Comparison of ENCODE assay signal across 12 cellular contexts in genomic region chr6:22029169-22029568, GRCh38.
DNase-seq lines count a peak whose midpoint lies in the region; ATAC-seq, FAIRE-seq and TF ChIP-seq lines count a peak whose summit lies in the region.
"Had no signal": no experiment of that assay in that cellular context is flagged by ENCODE, and none has a peak within 500 bp of the region (broad histone marks: within the 10 kb centered on the region; RNA-seq: fewer than 3 reads in every experiment).

No MANE protein-coding gene starts in this region.

- intact Hi-C loops in ascending aorta (cut with DNase I) (no loop called here), left lung (cut with DNase I) (no loop called here), tibial artery (cut with DNase I; ENCODE audit: low total_unique reads) (no loop called here)

- FAIRE-seq in GM12892 (lab: Jason Lieb, UNC): no peak

- ATAC-seq in left lung: peak; percentile 10
- ATAC-seq in HG02981 (IDR thresholded peaks at IDR 0.05; ENCODE audit: unreplicated experiment): no peak

- H3K27me3 ChIP-seq in ascending aorta: no peaks in the 10 kb centered on the region
- H3K27me3 ChIP-seq in left lung: no peaks in the 10 kb centered on the region
- no peaks in the 10 kb centered on the region for H3K27me3 ChIP-seq in tibial artery

- H3K27ac ChIP-seq in ascending aorta (peak overlapping the region; percentile 6 to 16), left lung (peak overlapping the region in 1 of 2 donors; percentile 72), tibial artery (peak overlapping the region; percentile 18 to 19)

- no peak for DNase-seq in GM12892 (ENCODE audit: insufficient read length)
- no peak for DNase-seq in ascending aorta (ENCODE audit: low spot score in 2 of 2)
- no peak for DNase-seq in left lung
- DNase-seq in tibial artery: no peak
- no peak for DNase-seq in NCI-H1694 (lab: John Stamatoyannopoulos, UW)
- DNase-seq in 8988T: no peak
- DNase-seq: activated CD4-positive, CD25-positive, alpha-beta regulatory T cell treated with anti-CD3 and anti-CD28 coated beads, Interleukin-2, amount 50 U/mL, for 72 hours; activated T-cell treated with anti-CD3 and anti-CD28 coated beads, Interleukin-2, amount 50 U/mL, for 1 hour; naive B cell; NCI-H1092; OCI-M1 had no signal

- TF ChIP-seq CTCF in ascending aorta (IDR thresholded peaks at IDR 0.05) (no peak), left lung (IDR thresholded peaks at IDR 0.05) (no peak), tibial artery (IDR thresholded peaks at IDR 0.05) (no peak)

- peak; percentile 38; the same call in 1 of the 2 replicates for TF ChIP-seq POLR2A in GM12892 (IDR thresholded peaks at IDR 0.05; ENCODE audit: low read depth, low read length)

- H3K4me1 ChIP-seq in ascending aorta: peaks cover 0 to 8% of the 10 kb centered on the region in 2 donors
- peaks cover 24 to 30% of the 10 kb centered on the region in 2 donors for H3K4me1 ChIP-seq in left lung
- peaks cover 0 to 18% (median 6%) of the 10 kb centered on the region in 4 donors for H3K4me1 ChIP-seq in tibial artery

- no peaks in the 10 kb centered on the region for H3K9me3 ChIP-seq in ascending aorta
- H3K9me3 ChIP-seq in left lung: no peaks in the 10 kb centered on the region
- H3K9me3 ChIP-seq in tibial artery: no peaks in the 10 kb centered on the region

- H3K36me3 ChIP-seq in ascending aorta (no peaks in the 10 kb centered on the region), left lung (no peaks in the 10 kb centered on the region), tibial artery (no peaks in the 10 kb centered on the region)

- no peak overlapping the region for H3K4me3 ChIP-seq in ascending aorta
- no peak overlapping the region for H3K4me3 ChIP-seq in left lung
- no peak overlapping the region for H3K4me3 ChIP-seq in tibial artery
